Comparison of ENCODE assay signal across 17 cellular contexts in genomic region chr2:1377473-1377872, GRCh38. TPM values are rescaled to one million over a fixed set of nuclear protein-coding genes. Genes with fewer than 3 reads are reported as not detected.
DNase-seq lines count a peak whose midpoint lies in the region; ATAC-seq and TF ChIP-seq lines count a peak whose summit lies in the region.
"Had no signal": no experiment of that assay in that cellular context is flagged by ENCODE, and none has a peak within 500 bp of the region (broad histone marks: within the 10 kb centered on the region; RNA-seq: fewer than 3 reads in every experiment).

No MANE protein-coding gene starts in this region.

- no peak overlapping the region for H3K9ac ChIP-seq in BLaER1

- H3K4me2 ChIP-seq in BLaER1 (peak overlapping the region; percentile 49; the same call in 1 of the 2 replicates), GM23338 (no peak overlapping the region)

- H3K9me2 ChIP-seq in GM23338 (ENCODE audit: insufficient read depth), result no peaks in the 10 kb centered on the region

- H3K4me1 ChIP-seq in BLaER1 (peaks cover 51% of the 10 kb centered on the region), GM23338 (ENCODE audit: insufficient read depth) (0 out of 2 replicates have a peak, but pooled peaks cover 3% of the 10 kb centered on the region)
- H3K4me1 ChIP-seq: BE2C had no signal

- H3K36me3 ChIP-seq in BLaER1, result no peaks in the 10 kb centered on the region
- H3K36me3 ChIP-seq in GM23338 (ENCODE audit: insufficient read depth), result no peaks in the 10 kb centered on the region
- H3K36me3 ChIP-seq: BE2C had no signal

- TF ChIP-seq CTCF in GM23338 (conservative IDR thresholded peaks at IDR 0.05; ENCODE audit: low read depth in 2 of 2) (no peak), progenitor cell of endocrine pancreas (IDR thresholded peaks at IDR 0.05; ENCODE audit: unreplicated experiment) (no peak)

- DNase-seq in GM23338 (ENCODE audit: low spot score) (no peak), progenitor cell of endocrine pancreas (ENCODE audit: low spot score, unreplicated experiment) (no peak), SKM-1 treated with dmso at 0.1 percent for 144 hours (lab: John Stamatoyannopoulos, UW; ENCODE audit: unreplicated experiment) (no peak)
- DNase-seq: ACHN; BE2C; CD4-positive, alpha-beta T cell; DMS153; DMS79; GDM1; H9 had no signal

- peaks cover 37% of the 10 kb centered on the region for H3K9me3 ChIP-seq in BLaER1
- H3K9me3 ChIP-seq: BE2C had no signal

- H4K20me1 ChIP-seq in BLaER1, result no peaks in the 10 kb centered on the region
- no peaks in the 10 kb centered on the region; the same call in 1 of the 2 replicates for H4K20me1 ChIP-seq in GM23338 (replicated peaks; ENCODE audit: insufficient read depth)

- H3K9me3 Mint-ChIP-seq in GM23338 (no peaks in the 10 kb centered on the region), progenitor cell of endocrine pancreas (ENCODE audit: low read depth) (no peaks in the 10 kb centered on the region)
- H3K9me3 Mint-ChIP-seq: CD4-positive, alpha-beta T cell; H9 had no signal

- H3F3A ChIP-seq in GM23338 (replicated peaks; ENCODE audit: low read depth), result no peaks in the 10 kb centered on the region

- H3K27me3 ChIP-seq in BLaER1 (no peaks in the 10 kb centered on the region), GM23338 (ENCODE audit: insufficient read depth) (no peaks in the 10 kb centered on the region)
- H3K27me3 ChIP-seq: BE2C had no signal

- H3K4me3 ChIP-seq in BLaER1, result no peak overlapping the region
- no peak overlapping the region for H3K4me3 ChIP-seq in GM23338

- H3K27ac Mint-ChIP-seq in GM23338 (no peak overlapping the region), progenitor cell of endocrine pancreas (peak overlapping the region; percentile 15)
- H3K27ac Mint-ChIP-seq: CD4-positive, alpha-beta T cell; H9 had no signal

- peaks cover 8% of the 10 kb centered on the region for H3K4me1 Mint-ChIP-seq in GM23338
- no peaks in the 10 kb centered on the region for H3K4me1 Mint-ChIP-seq in progenitor cell of endocrine pancreas (ENCODE audit: low read depth)

- H3K36me3 Mint-ChIP-seq in GM23338 (ENCODE audit: low read depth) (no peaks in the 10 kb centered on the region), progenitor cell of endocrine pancreas (ENCODE audit: insufficient read depth) (no peaks in the 10 kb centered on the region)

- no peaks in the 10 kb centered on the region for H3K79me2 ChIP-seq in GM23338 (replicated peaks; ENCODE audit: insufficient read depth)

- H3K27me3 Mint-ChIP-seq in GM23338 (ENCODE audit: insufficient read depth, low read depth, poor library complexity) (peaks cover 6% of the 10 kb centered on the region), progenitor cell of endocrine pancreas (peaks cover 5% of the 10 kb centered on the region)
- H3K27me3 Mint-ChIP-seq: CD4-positive, alpha-beta T cell had no signal

- H3K4me3 Mint-ChIP-seq in GM23338, result no peak overlapping the region
- no peak overlapping the region for H3K4me3 Mint-ChIP-seq in progenitor cell of endocrine pancreas (ENCODE audit: low read depth)
- H3K4me3 Mint-ChIP-seq: CD4-positive, alpha-beta T cell; H9 had no signal

- peak; percentile 43 for ATAC-seq in GM23338
- peak; percentile 82 for ATAC-seq in esophagus mucosa
- ATAC-seq in GM19035 (IDR thresholded peaks at IDR 0.05; ENCODE audit: unreplicated experiment), result no peak
- no peak for ATAC-seq in HG02938 (IDR thresholded peaks at IDR 0.05; ENCODE audit: unreplicated experiment)

- H3K27ac ChIP-seq in BLaER1, result no peak overlapping the region
- no peak overlapping the region for H3K27ac ChIP-seq in GM23338 (ENCODE audit: low read depth)
- H3K27ac ChIP-seq: C4-2B had no signal

- H2AFZ ChIP-seq in GM23338, result no peak overlapping the region

TF ChIP-seq in GM23338, 12 proteins besides CTCF, POLR2A, EP300 and RAD21 (continues in another document):
- TF ChIP-seq EZH2phosphoT487 (IDR thresholded peaks at IDR 0.05; ENCODE audit: unreplicated experiment), result no peak
- TF ChIP-seq EZH2 (IDR thresholded peaks at IDR 0.05; ENCODE audit: low read depth, unreplicated experiment), result no peak
- TF ChIP-seq STAT1 (IDR thresholded peaks at IDR 0.05; ENCODE audit: unreplicated experiment), result no peak
- TF ChIP-seq ZNF114 (CRISPR knock-in tag; IDR thresholded peaks at IDR 0.05), result no peak
- no peak for TF ChIP-seq JUNB (IDR thresholded peaks at IDR 0.05; ENCODE audit: unreplicated experiment)
- TF ChIP-seq ETS1 (IDR thresholded peaks at IDR 0.05), result no peak
- no peak for TF ChIP-seq REST (IDR thresholded peaks at IDR 0.05; ENCODE audit: unreplicated experiment)

RNA-seq across cellular contexts. Expression of gene TPO, which starts 35.8 kb away (rescaled TPM):
- not detected in 2 replicates for total RNA-seq in GM23338 (2014; rRNA removed; shearing (Covaris generic))
- polyA plus RNA-seq in GM23338 (2016; fragmentation: Nextera tagmentation; extraction: Ambion mirVana), result 0.31 and 0.74 TPM in 2 replicates
- total RNA-seq in esophagus mucosa (1.2 TPM), progenitor cell of endocrine pancreas (not detected in 2 replicates)
- total RNA-seq: Daoy, H1, H9 had no signal
- polyA plus RNA-seq: H1 had no signal

Comparison
In these comparisons a context has a peak if more than half of its experiments do, and no peak if none do; other contexts are left out.
1. ATAC-seq: peak in GM23338 (single experiment) and esophagus mucosa (single experiment); none in GM19035 (single experiment) and HG02938 (single experiment).